Comparison of ENCODE assay signal across 25 cellular contexts in genomic region chr1:28807046-28807445, GRCh38. TPM values are rescaled to one million over a fixed set of nuclear protein-coding genes. Genes with fewer than 3 reads are reported as not detected.
DNase-seq lines count a peak whose midpoint lies in the region; TF ChIP-seq lines count a peak whose summit lies in the region.
"Had no signal": no experiment of that assay in that cellular context is flagged by ENCODE, and none has a peak within 500 bp of the region (broad histone marks: within the 10 kb centered on the region; RNA-seq: fewer than 3 reads in every experiment).

No MANE protein-coding gene starts in this region.

- no peak for TF ChIP-seq CTCF in osteoblast (IDR thresholded peaks at IDR 0.05; ENCODE audit: extremely low read depth, low read depth, low read length)

- H3K4me2 ChIP-seq in osteoblast (ENCODE audit: insufficient read depth, low read length), result no peak overlapping the region
- H3K4me2 ChIP-seq: BLaER1 treated with 17β-estradiol and CSF1 and Interleukin-3, amounts not matched to agents 10 nM and 100 nM; KMS-11; PC-9; SK-N-SH had no signal

- no peaks in the 10 kb centered on the region for H4K20me1 ChIP-seq in osteoblast (ENCODE audit: insufficient read depth, low read length)

- no peaks in the 10 kb centered on the region for H3K36me3 ChIP-seq in osteoblast (ENCODE audit: insufficient read depth, low read length)
- H3K36me3 ChIP-seq: BLaER1 treated with 17β-estradiol and CSF1 and Interleukin-3, amounts not matched to agents 10 nM and 100 nM had no signal

- no peak overlapping the region for H3K4me3 ChIP-seq in osteoblast (ENCODE audit: insufficient read depth, low read length)
- H3K4me3 ChIP-seq: BLaER1 treated with 17β-estradiol and CSF1 and Interleukin-3, amounts not matched to agents 10 nM and 100 nM; PC-9 had no signal

- no peaks in the 10 kb centered on the region for H3K4me1 ChIP-seq in osteoblast (ENCODE audit: insufficient read depth, low read length)
- H3K4me1 ChIP-seq: Caco-2 had no signal

- H3K79me2 ChIP-seq in osteoblast (ENCODE audit: insufficient read depth, low read length), result no peaks in the 10 kb centered on the region

- peak; percentile 29 for DNase-seq in NCI-H2107 treated with DMSO at 0.1 percent for 48 hours (lab: John Stamatoyannopoulos, UW; ENCODE audit: unreplicated experiment)
- no peak for DNase-seq in NCI-H2107 (lab: John Stamatoyannopoulos, UW)
- peak; percentile 89 for DNase-seq in NCI-H2171 (lab: John Stamatoyannopoulos, UW)
- DNase-seq in head of caudate nucleus, result peak in 25 of 42 donors; percentile 5 to 81 (median 41)
- DNase-seq in osteoblast (ENCODE audit: insufficient read length, low spot score, missing footprints), result peak; percentile 71
- no peak for DNase-seq in cerebellar nuclear complex (lab: John Stamatoyannopoulos, UW)
- no peak for DNase-seq in NCI-H128 (lab: John Stamatoyannopoulos, UW; ENCODE audit: unreplicated experiment)
- DNase-seq in kidney glomerular epithelial cell (lab: John Stamatoyannopoulos, UW), result no peak
- DNase-seq: 8988T; Caco-2; CD4-positive, alpha-beta memory T cell; GOT3; IMR-90; NCI-H1092 treated with DMSO at 0.1 percent for 48 hours; NCI-H1694 treated with DMSO at 0.1 percent for 48 hours; NCI-H2081 treated with DMSO at 0.1 percent for 48 hours; NCI-H2227 treated with DMSO at 0.1 percent for 48 hours; NCI-H510A; NCI-H774; PC-9; SHP77 treated with DMSO at 0.1 percent for 48 hours; SK-N-SH had no signal

- H3K27ac ChIP-seq in osteoblast (ENCODE audit: low read depth, low read length), result no peak overlapping the region
- H3K27ac ChIP-seq: BLaER1 treated with 17β-estradiol and CSF1 and Interleukin-3, amounts not matched to agents 10 nM and 100 nM; KMS-11; PC-9; RWPE1 had no signal

- H2AFZ ChIP-seq in osteoblast (ENCODE audit: low read length), result no peak overlapping the region
- H2AFZ ChIP-seq: PC-9 had no signal

- H3K27me3 ChIP-seq in osteoblast (ENCODE audit: insufficient read depth, low read length), result peaks cover 26% of the 10 kb centered on the region

- no peaks in the 10 kb centered on the region for H3K9me3 ChIP-seq in osteoblast (ENCODE audit: low read depth, low read length)
- H3K9me3 ChIP-seq: Caco-2, SK-N-SH had no signal

- intact Hi-C loops in head of caudate nucleus (cut with DNase I), result no loop called here

RNA-seq across cellular contexts. Expression of gene OPRD1, which starts 4.9 kb away (rescaled TPM):
- total RNA-seq in osteoblast, result not detected in 2 replicates
- total RNA-seq: CD4-positive, alpha-beta memory T cell; PC-9 had no signal

Comparison
In these comparisons a context has a peak if more than half of its experiments do, and no peak if none do; other contexts are left out.
1. DNase-seq: peak in NCI-H2107 treated with DMSO at 0.1 percent for 48 hours (single experiment), NCI-H2171 (single experiment), head of caudate nucleus (25 of 42) and osteoblast (single experiment); none in NCI-H2107 (single experiment), cerebellar nuclear complex (0 of 2), NCI-H128 (single experiment) and kidney glomerular epithelial cell (single experiment).